Comparison of ENCODE assay signal across 7 cellular contexts in the genomic region with DNA sequence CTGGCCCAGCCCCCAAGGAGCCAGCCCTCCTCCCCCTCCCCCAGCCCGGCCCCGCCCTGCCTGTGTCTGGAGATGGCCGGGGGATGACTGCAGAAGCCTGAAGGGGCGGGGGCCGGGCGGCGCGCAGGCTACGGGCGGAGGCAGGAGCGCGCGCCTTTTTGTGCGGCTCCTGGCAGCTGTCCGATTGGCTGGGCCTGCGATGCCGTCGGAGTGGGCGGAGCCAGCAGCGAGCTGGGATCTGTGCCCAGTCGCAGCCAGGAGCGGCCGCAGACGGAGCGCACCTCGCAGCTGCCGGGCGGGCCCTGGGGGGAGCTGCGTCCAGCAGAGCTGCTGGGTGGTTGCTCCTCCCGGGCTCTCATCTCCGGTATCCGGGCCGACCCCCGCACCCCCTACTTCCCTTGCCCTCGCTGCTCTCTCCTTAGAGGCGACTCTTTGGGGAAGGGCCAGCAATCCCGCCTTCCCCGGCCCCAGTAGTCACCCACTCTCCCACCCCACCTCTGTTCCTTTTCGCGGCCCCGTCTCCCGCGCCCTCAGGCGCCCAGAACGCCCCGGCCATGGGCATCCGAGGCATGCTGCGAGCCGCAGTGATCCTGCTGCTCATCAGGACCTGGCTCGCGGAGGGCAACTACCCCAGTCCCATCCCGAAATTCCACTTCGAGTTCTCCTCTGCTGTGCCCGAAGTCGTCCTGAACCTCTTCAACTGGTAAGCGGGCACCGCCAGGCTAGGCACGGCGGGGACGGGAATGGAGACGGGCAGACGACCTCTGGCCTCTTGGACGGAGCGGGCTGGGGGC. TPM values are rescaled to one million over a fixed set of nuclear protein-coding genes. Genes with fewer than 3 reads are reported as not detected.
DNase-seq lines count a peak whose midpoint lies in the region; ATAC-seq and TF ChIP-seq lines count a peak whose summit lies in the region.

A gene (plus strand): TSS at position 247 of the 794 bp plus-strand sequence. CDS start 308 bp downstream, at position 555.

- H3K4me1 ChIP-seq in breast epithelium: no peaks in the 10 kb centered on the region
- H3K4me1 ChIP-seq in aorta (ENCODE audit: control insufficient read depth in 1 of 2, insufficient read depth in 2 of 2, low read length in 2 of 2): no peaks in the 10 kb centered on the region
- H3K4me1 ChIP-seq in uterus: no peaks in the 10 kb centered on the region

- H3K9me3 ChIP-seq in breast epithelium (no peaks in the 10 kb centered on the region), aorta (ENCODE audit: control insufficient read depth, low read length) (no peaks in the 10 kb centered on the region), uterus (no peaks in the 10 kb centered on the region)

- peak within 1 kb of the TSS; percentile 78 for H3K4me3 Mint-ChIP-seq in nephron progenitor cell

- peak within 1 kb of the TSS in 2 of 3 donors; percentile 14 to 49 for H3K4me3 ChIP-seq in breast epithelium
- no peak within 1 kb of the TSS for H3K4me3 ChIP-seq in aorta (ENCODE audit: low read length in 2 of 2)
- no peak within 1 kb of the TSS for H3K4me3 ChIP-seq in uterus

- peaks cover 13% of the 10 kb centered on the region for H3K4me1 Mint-ChIP-seq in nephron progenitor cell

- intact Hi-C loops in breast epithelium (cut with DNase I; ENCODE audit: low total_unique reads): no loop called here
- intact Hi-C loops in aorta (cut with DNase I): loop anchor here in 1 of 2 donors (5.0 kb wide), 1 partner anchor 1486 kb away; no protein-coding TSS in a partner anchor
- intact Hi-C loops in uterus (cut with DNase I; ENCODE audit: low total_unique reads): no loop called here

- ATAC-seq in HG03097 (IDR thresholded peaks at IDR 0.05; ENCODE audit: low FRiP score, unreplicated experiment) (peak; percentile 57), aorta (ENCODE audit: low FRiP score) (no peak)

- peaks cover 51% of the 10 kb centered on the region for H3K9me3 Mint-ChIP-seq in nephron progenitor cell

- H3K27ac ChIP-seq in breast epithelium (no peak within 1 kb of the TSS), aorta (ENCODE audit: low read depth in 1 of 2, low read length in 2 of 2) (no peak within 1 kb of the TSS), uterus (no peak within 1 kb of the TSS)

- H3K27ac Mint-ChIP-seq in nephron progenitor cell: no peak within 1 kb of the TSS

- H3K36me3 ChIP-seq in breast epithelium (no peaks in the 10 kb centered on the region), aorta (ENCODE audit: control insufficient read depth in 1 of 2, insufficient read depth in 2 of 2, low read length in 1 of 2) (no peaks in the 10 kb centered on the region), uterus (no peaks in the 10 kb centered on the region)

- no peaks in the 10 kb centered on the region for H3K36me3 Mint-ChIP-seq in nephron progenitor cell (ENCODE audit: low read depth)

- no peak for TF ChIP-seq CTCF in breast epithelium (IDR thresholded peaks at IDR 0.05)
- TF ChIP-seq CTCF in nephron progenitor cell (IDR thresholded peaks at IDR 0.05): no peak
- TF ChIP-seq CTCF in uterus (IDR thresholded peaks at IDR 0.05): no peak

- H3K27me3 ChIP-seq in breast epithelium (peaks cover 0 to 64% of the 10 kb centered on the region in 2 donors), aorta (ENCODE audit: control insufficient read depth in 1 of 2, insufficient read depth in 2 of 2, low read length in 1 of 2) (no peaks in the 10 kb centered on the region), uterus (peaks cover 0 to 3% of the 10 kb centered on the region in 2 donors)

- peaks cover 58% of the 10 kb centered on the region for H3K27me3 Mint-ChIP-seq in nephron progenitor cell (ENCODE audit: low read depth, poor library complexity)

- peak; percentile 54 for DNase-seq in NCI-H2196 treated with DMSO at 0.1 percent for 48 hours (lab: John Stamatoyannopoulos, UW; ENCODE audit: unreplicated experiment)
- DNase-seq in breast epithelium (ENCODE audit: low spot score in 2 of 2): no peak
- DNase-seq in nephron progenitor cell: peak; percentile 86
- no peak for DNase-seq in cortex of kidney (lab: John Stamatoyannopoulos, UW)
- DNase-seq in aorta: no peak
- DNase-seq in uterus: no peak

- no peak for TF ChIP-seq POLR2A in breast epithelium (IDR thresholded peaks at IDR 0.05)
- TF ChIP-seq POLR2A in uterus (IDR thresholded peaks at IDR 0.05): no peak

- WGBS in aorta, 2 donors: 1 to 41% methylated on average over 59 to 64 of the region's 64 CpGs

RNA-seq across cellular contexts. Expression of the gene that starts here (rescaled TPM):
- total RNA-seq in breast epithelium: not detected
- total RNA-seq in aorta: under 1 TPM in 1 of 2 donors, not detected in 1; 0.06 TPM
- polyA plus RNA-seq in aorta: not detected
- 1 to 10 TPM in 1 of 4 donors, under 1 TPM in 1, not detected in 2; 0.55 to 3.4 TPM for total RNA-seq in uterus

Comparison
In these comparisons a context has a peak if more than half of its experiments do, and no peak if none do; other contexts are left out.
1. DNase-seq: peak in NCI-H2196 treated with DMSO at 0.1 percent for 48 hours (single experiment) and nephron progenitor cell (single experiment); none in breast epithelium (0 of 2), cortex of kidney (single experiment), aorta (0 of 2) and uterus (0 of 2).
2. H3K4me3 ChIP-seq: peak in breast epithelium (2 of 3); none in aorta (0 of 2) and uterus (0 of 2).